In the genomic region with DNA sequence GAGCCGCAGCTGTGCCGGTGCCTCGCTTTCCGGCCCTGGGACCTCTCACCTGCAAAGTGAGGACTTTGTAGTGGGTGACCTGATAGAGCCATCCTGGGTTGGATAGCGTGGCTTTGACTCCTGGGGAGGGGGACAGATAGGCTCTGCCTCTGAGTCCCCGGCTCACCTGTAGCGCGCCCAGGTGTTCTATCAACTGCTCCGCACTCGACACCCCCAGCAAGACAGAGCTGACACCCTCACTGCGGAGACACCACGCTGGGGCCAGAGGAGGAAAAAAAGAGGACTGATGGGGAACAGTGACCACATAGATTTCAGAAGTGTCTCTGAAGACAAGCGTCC, we compare ENCODE assay signal across 8 cellular contexts.
A peak's percentile ranks its signal among the peaks of the same experiment; 100 is the strongest.
DNase-seq lines count a peak whose midpoint lies in the region; ATAC-seq and TF ChIP-seq lines count a peak whose summit lies in the region.

No MANE protein-coding gene starts in this region.

- peak overlapping the region in 4 of 5 donors; percentile 57 to 74 (median 70) for H3K9ac ChIP-seq in subcutaneous abdominal adipose tissue (ENCODE audit: low read length in 5 of 5)

- no peaks in the 10 kb centered on the region for H3K9me3 ChIP-seq in subcutaneous abdominal adipose tissue (ENCODE audit: control insufficient read depth in 5 of 5, low read length in 5 of 5)

- no peaks in the 10 kb centered on the region for H3K27me3 Mint-ChIP-seq in T-helper 2 cell treated with Interferon-gamma antibody and Interleukin-4, amounts not matched to agents 5 μg/mL and 100 μg/mL, for 36 hours (ENCODE audit: low read depth)

- no peaks in the 10 kb centered on the region for H3K9me3 Mint-ChIP-seq in T-helper 2 cell treated with Interferon-gamma antibody and Interleukin-4, amounts not matched to agents 5 μg/mL and 100 μg/mL, for 36 hours

- H3K27ac ChIP-seq in layer of hippocampus (ENCODE audit: low read depth, low read length) (peak overlapping the region; percentile 59), subcutaneous abdominal adipose tissue (ENCODE audit: low read depth, low read length) (peak overlapping the region; percentile 10)

- H3K4me3 Mint-ChIP-seq in T-helper 2 cell treated with Interferon-gamma antibody and Interleukin-4, amounts not matched to agents 5 μg/mL and 100 μg/mL, for 36 hours = peak overlapping the region; percentile 72

- peaks cover 3% of the 10 kb centered on the region for H3K36me3 Mint-ChIP-seq in T-helper 2 cell treated with Interferon-gamma antibody and Interleukin-4, amounts not matched to agents 5 μg/mL and 100 μg/mL, for 36 hours (ENCODE audit: low read depth)

- in situ Hi-C loops in astrocyte of the spinal cord (cut with HindIII; ENCODE audit: low sequenced_read_pairs) = no loop called here

- H3K27ac Mint-ChIP-seq in T-helper 2 cell treated with Interferon-gamma antibody and Interleukin-4, amounts not matched to agents 5 μg/mL and 100 μg/mL, for 36 hours = no peak overlapping the region

- H3K36me3 ChIP-seq in subcutaneous abdominal adipose tissue (ENCODE audit: control insufficient read depth in 5 of 5, insufficient read depth in 5 of 5, low read length in 5 of 5) = no peaks in the 10 kb centered on the region

- ATAC-seq in GM21717 (IDR thresholded peaks at IDR 0.05; ENCODE audit: unreplicated experiment) = no peak

- DNase-seq in T-helper 2 cell treated with Interferon-gamma antibody and Interleukin-4, amounts not matched to agents 5 μg/mL and 100 μg/mL, for 36 hours (ENCODE audit: low spot score) = no peak
- DNase-seq in T-helper 2 cell = no peak
- DNase-seq in astrocyte of the spinal cord (ENCODE audit: low read depth, low spot score) = no peak
- no peak for DNase-seq in DMS53 (lab: John Stamatoyannopoulos, UW)
- DNase-seq in HuH-7.5 (ENCODE audit: low spot score) = no peak

- H3K4me3 ChIP-seq in astrocyte of the spinal cord (ENCODE audit: low read depth, low read length) (peak overlapping the region; percentile 37), subcutaneous abdominal adipose tissue (ENCODE audit: low read depth in 1 of 5, low read length in 5 of 5) (peak overlapping the region; percentile 4 to 78 (median 70))

- H3K4me1 Mint-ChIP-seq in T-helper 2 cell treated with Interferon-gamma antibody and Interleukin-4, amounts not matched to agents 5 μg/mL and 100 μg/mL, for 36 hours (ENCODE audit: low read depth) = peaks cover 16% of the 10 kb centered on the region

- H3K27me3 ChIP-seq in layer of hippocampus (ENCODE audit: control insufficient read depth, insufficient read depth, low read length) = no peaks in the 10 kb centered on the region
- no peaks in the 10 kb centered on the region for H3K27me3 ChIP-seq in subcutaneous abdominal adipose tissue (ENCODE audit: control insufficient read depth in 5 of 5, insufficient read depth in 4 of 5, low read length in 5 of 5)

- no peak for TF ChIP-seq CTCF in astrocyte of the spinal cord (IDR thresholded peaks at IDR 0.05; ENCODE audit: low read depth, low read length)

- H3K4me1 ChIP-seq in subcutaneous abdominal adipose tissue (ENCODE audit: control insufficient read depth in 5 of 5, insufficient read depth in 5 of 5, low read length in 5 of 5) = peaks cover 1 to 15% (median 14%) of the 10 kb centered on the region in 5 donors
